ENCODE assay signal across 14 cellular contexts in the genomic region with DNA sequence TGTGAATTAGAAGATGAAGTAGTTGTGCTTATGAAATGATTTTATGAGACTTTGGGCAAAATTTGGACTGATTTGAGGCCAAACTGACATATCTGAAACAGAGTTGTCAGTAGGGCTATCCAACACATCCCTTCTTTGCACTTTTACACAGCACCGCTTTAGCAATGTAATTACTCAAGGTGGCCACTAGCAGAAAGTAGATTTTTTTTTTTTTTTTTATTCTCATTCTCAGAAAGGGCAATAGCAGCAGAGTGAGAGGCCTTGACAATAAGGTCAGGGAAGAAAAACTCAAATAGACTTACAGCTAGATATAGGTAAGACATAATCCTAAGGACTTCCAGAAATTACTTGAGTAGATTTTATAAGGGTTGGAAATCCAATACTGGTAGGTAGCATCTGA.
A peak's percentile ranks its signal among the peaks of the same experiment; 100 is the strongest.
DNase-seq lines count a peak whose midpoint lies in the region; ATAC-seq and TF ChIP-seq lines count a peak whose summit lies in the region.
"Had no signal": no experiment of that assay in that cellular context is flagged by ENCODE, and none has a peak within 500 bp of the region (broad histone marks: within the 10 kb centered on the region; RNA-seq: fewer than 3 reads in every experiment).

No MANE protein-coding gene starts in this region.

- no peak overlapping the region for H3K27ac ChIP-seq in C4-2B
- H3K27ac ChIP-seq: BLaER1, SJSA1 had no signal

- H3K27me3 Mint-ChIP-seq in endothelial cell (ENCODE audit: unreplicated experiment) = no peaks in the 10 kb centered on the region
- H3K27me3 Mint-ChIP-seq in nephron (ENCODE audit: low read depth) = no peaks in the 10 kb centered on the region

- CTCF ChIA-PET in HEK293T (lab: Yijun Ruan, JAX) = no interaction called here

- no peak overlapping the region for H3K4me3 Mint-ChIP-seq in endothelial cell (ENCODE audit: unreplicated experiment)
- H3K4me3 Mint-ChIP-seq in nephron = no peak overlapping the region
- H3K4me3 Mint-ChIP-seq: CD8-positive, alpha-beta memory T cell had no signal

- 0 out of 2 replicates have a peak, but pooled peaks have one; percentile 14 for TF ChIP-seq CTCF in C4-2B (conservative IDR thresholded peaks at IDR 0.05)
- peak; percentile 31 for TF ChIP-seq CTCF in endothelial cell (IDR thresholded peaks at IDR 0.05; ENCODE audit: unreplicated experiment)
- peak in 2 of 3 experiments; percentile 11 to 14 for TF ChIP-seq CTCF in nephron (IDR thresholded peaks at IDR 0.05; ENCODE audit: unreplicated experiment in 3 of 3)

- POLR2A ChIA-PET in HEK293T (lab: Yijun Ruan, JAX) = no interaction called here

- H3K27ac Mint-ChIP-seq in endothelial cell (ENCODE audit: unreplicated experiment) = no peak overlapping the region
- H3K27ac Mint-ChIP-seq in nephron = no peak overlapping the region
- H3K27ac Mint-ChIP-seq: CD8-positive, alpha-beta memory T cell had no signal

- DNase-seq in HEK293T (ENCODE audit: extremely low spot score) (peak; percentile 5), endothelial cell (ENCODE audit: low spot score) (no peak), GM19238 (ENCODE audit: insufficient read length, low spot score) (no peak), MV-4-11 (lab: John Stamatoyannopoulos, UW) (no peak)
- DNase-seq: CD8-positive, alpha-beta memory T cell; NCI-H1694 treated with DMSO at 0.1 percent for 48 hours; NCI-H510A; SW 1271 had no signal

- H3K9me3 Mint-ChIP-seq in endothelial cell (ENCODE audit: unreplicated experiment) (no peaks in the 10 kb centered on the region), nephron (no peaks in the 10 kb centered on the region)

- H3K4me1 Mint-ChIP-seq in endothelial cell (ENCODE audit: unreplicated experiment) = no peaks in the 10 kb centered on the region
- no peaks in the 10 kb centered on the region for H3K4me1 Mint-ChIP-seq in nephron
- H3K4me1 Mint-ChIP-seq: CD8-positive, alpha-beta memory T cell had no signal

- no peaks in the 10 kb centered on the region for H3K36me3 Mint-ChIP-seq in endothelial cell (ENCODE audit: low read depth, unreplicated experiment)
- no peaks in the 10 kb centered on the region for H3K36me3 Mint-ChIP-seq in nephron (ENCODE audit: low read depth)
- H3K36me3 Mint-ChIP-seq: CD8-positive, alpha-beta memory T cell had no signal

- no peak for ATAC-seq in HG03097 (IDR thresholded peaks at IDR 0.05; ENCODE audit: low FRiP score, unreplicated experiment)
- ATAC-seq: Panc1 had no signal

TF ChIP-seq in HEK293T, 16 proteins besides CTCF, POLR2A, EP300 and RAD21:
- TF ChIP-seq ZNF384 (IDR thresholded peaks at IDR 0.05) (peak; percentile 83), FOXM1 (IDR thresholded peaks at IDR 0.05; ENCODE audit: borderline replicate concordance) (no peak), BHLHE40 (IDR thresholded peaks at IDR 0.05; ENCODE audit: borderline replicate concordance) (no peak)
